26 cellular contexts compared by ENCODE assay signal in genomic region chr15:60228619-60229018, GRCh38.
"Had no signal": no experiment of that assay in that cellular context is flagged by ENCODE, and none has a peak within 500 bp of the region (broad histone marks: within the 10 kb centered on the region; RNA-seq: fewer than 3 reads in every experiment).

No MANE protein-coding gene starts in this region.

- H3K9me3 Mint-ChIP-seq: mesothelial cell of epicardium; natural killer cell treated with Interleukin-12 subunit alpha and Interleukin-12 subunit beta and Interleukin-15 and Interleukin-18, amount 100 ng/mL, for 72 hours; stimulated activated naive B cell treated with anti-CD40 and anti-IgM and Interleukin-4, amounts not matched to agents 10 μg/mL and 1 μg/mL and 100 μg/mL, for 72 hours; type B pancreatic cell had no signal

- H3K27ac Mint-ChIP-seq: mesothelial cell of epicardium; natural killer cell treated with Interleukin-12 subunit alpha and Interleukin-12 subunit beta and Interleukin-15 and Interleukin-18, amount 100 ng/mL, for 72 hours; neural progenitor cell; progenitor cell of endocrine pancreas; stimulated activated naive B cell treated with anti-CD40 and anti-IgM and Interleukin-4, amounts not matched to agents 10 μg/mL and 1 μg/mL and 100 μg/mL, for 72 hours; type B pancreatic cell had no signal

- DNase-seq: dermis blood vessel endothelial cell; effector memory CD4-positive, alpha-beta T cell; foreskin keratinocyte; heart left ventricle; left cardiac atrium; left lung; mesenchymal stem cell; mucosa of descending colon; naive B cell; right lobe of liver; stimulated activated CD4-positive, alpha-beta T cell treated with anti-CD3 and anti-CD28 coated beads, Interleukin-15, amount 100 ng/mL, for 24 hours; stimulated activated CD4-positive, alpha-beta T cell treated with anti-CD3 and anti-CD28 coated beads, Interleukin-2, amount 100 ng/mL, for 48 hours; stimulated activated naive B cell treated with anti-CD40 and anti-IgM and Interleukin-4, amounts not matched to agents 10 μg/mL and 1 μg/mL and 100 μg/mL, for 72 hours; stomach; testis; tibial artery had no signal

- H3K27me3 ChIP-seq: neural progenitor cell, right lobe of liver, testis, tibial artery had no signal

- H3K4me2 ChIP-seq: hepatocyte, neural progenitor cell had no signal

- H3K4me1 Mint-ChIP-seq: neural progenitor cell had no signal

- H3K36me3 ChIP-seq: esophagus muscularis mucosa, gastroesophageal sphincter, heart left ventricle, left lung, neural progenitor cell, right lobe of liver, stomach, tibial artery had no signal

- H3K4me1 ChIP-seq: esophagus muscularis mucosa, foreskin keratinocyte, gastroesophageal sphincter, heart left ventricle, left lung, neural progenitor cell, parathyroid adenoma, right lobe of liver, stomach, testis, tibial artery had no signal

- H3K4me3 Mint-ChIP-seq: mesothelial cell of epicardium; naive B cell; natural killer cell treated with Interleukin-12 subunit alpha and Interleukin-12 subunit beta and Interleukin-15 and Interleukin-18, amount 100 ng/mL, for 72 hours; neural progenitor cell; stimulated activated naive B cell treated with anti-CD40 and anti-IgM and Interleukin-4, amounts not matched to agents 10 μg/mL and 1 μg/mL and 100 μg/mL, for 72 hours; type B pancreatic cell had no signal

- H3K9me3 ChIP-seq: esophagus muscularis mucosa, gastroesophageal sphincter, heart left ventricle, left lung, mucosa of descending colon, right lobe of liver, stomach, testis, tibial artery had no signal

- H3K4me3 ChIP-seq: coronary artery, esophagus muscularis mucosa, gastroesophageal sphincter, heart left ventricle, hepatocyte, left lung, mucosa of descending colon, neural progenitor cell, right lobe of liver, stomach, testis, tibial artery had no signal

- H3K79me2 ChIP-seq: hepatocyte, parathyroid adenoma had no signal

- H2AFZ ChIP-seq: hepatocyte, neural progenitor cell, parathyroid adenoma had no signal

- H3K27ac ChIP-seq: coronary artery, esophagus muscularis mucosa, foreskin keratinocyte, gastroesophageal sphincter, heart left ventricle, hepatocyte, left lung, neural progenitor cell, parathyroid adenoma, right lobe of liver, stomach, testis, tibial artery had no signal

- H3K36me3 Mint-ChIP-seq: mesothelial cell of epicardium; naive B cell; natural killer cell treated with Interleukin-12 subunit alpha and Interleukin-12 subunit beta and Interleukin-15 and Interleukin-18, amount 100 ng/mL, for 72 hours; neural progenitor cell; stimulated activated naive B cell treated with anti-CD40 and anti-IgM and Interleukin-4, amounts not matched to agents 10 μg/mL and 1 μg/mL and 100 μg/mL, for 72 hours; type B pancreatic cell had no signal

- H3K27me3 Mint-ChIP-seq: naive B cell had no signal

- ATAC-seq: foreskin keratinocyte; gastroesophageal sphincter; heart left ventricle; left cardiac atrium; left lung; mucosa of descending colon; natural killer cell treated with Interleukin-12 subunit alpha and Interleukin-12 subunit beta and Interleukin-15 and Interleukin-18, amount 100 ng/mL, for 72 hours; right lobe of liver; stimulated activated naive B cell treated with anti-CD40 and anti-IgM and Interleukin-4, amounts not matched to agents 10 μg/mL and 1 μg/mL and 100 μg/mL, for 72 hours had no signal

- H3K9ac ChIP-seq: neural progenitor cell, parathyroid adenoma had no signal
